8 cellular contexts compared by ENCODE assay signal in the genomic region with DNA sequence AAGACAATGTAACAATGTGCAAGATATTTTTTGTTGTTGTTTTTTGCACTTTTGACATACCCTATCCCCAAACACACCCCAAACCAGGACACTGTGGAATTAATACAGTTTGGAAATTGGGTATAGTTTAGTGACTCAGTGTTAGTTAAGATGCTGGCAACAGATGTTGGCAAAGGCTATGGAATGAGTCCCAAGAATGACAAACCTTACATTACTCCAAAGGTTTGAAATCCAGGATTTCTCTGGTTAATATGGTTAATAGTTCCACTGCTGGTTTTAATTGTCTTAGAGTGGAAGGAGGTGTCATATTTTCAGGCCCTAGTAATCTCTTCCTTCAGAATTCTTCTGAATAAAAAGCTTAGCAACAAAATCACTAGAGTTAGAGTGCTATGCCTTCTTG. TPM values are rescaled to one million over a fixed set of nuclear protein-coding genes. Genes with fewer than 3 reads are reported as not detected.
DNase-seq lines count a peak whose midpoint lies in the region; ATAC-seq and TF ChIP-seq lines count a peak whose summit lies in the region.

No MANE protein-coding gene starts in this region.

- H3K27ac Mint-ChIP-seq in activated CD4-positive, alpha-beta T cell treated with anti-CD3 and anti-CD28 coated beads for 36 hours, result peak overlapping the region; percentile 96
- H3K27ac Mint-ChIP-seq in activated CD4-positive, alpha-beta memory T cell treated with anti-CD3 and anti-CD28 coated beads, Interleukin-2, amount 10 ng/mL, durations not matched to agents 7 days and 5 days, result peak overlapping the region; percentile 100

- H3K4me3 ChIP-seq in suprapubic skin, result no peak overlapping the region

- no peak for DNase-seq in activated CD4-positive, alpha-beta T cell treated with anti-CD3 and anti-CD28 coated beads for 36 hours
- no peak for DNase-seq in activated CD4-positive, alpha-beta T cell treated with anti-CD3 and anti-CD28 coated beads for 1 hour
- DNase-seq in activated CD4-positive, alpha-beta memory T cell treated with anti-CD3 and anti-CD28 coated beads, Interleukin-2, amount 10 ng/mL, durations not matched to agents 7 days and 5 days, result no peak
- DNase-seq in foreskin keratinocyte (peak in 1 of 2 donors; percentile 24), suprapubic skin (ENCODE audit: low spot score in 2 of 2) (no peak), NCI-H526 (lab: John Stamatoyannopoulos, UW) (no peak), DMS 273 treated with DMSO at 0.1 percent for 48 hours (lab: John Stamatoyannopoulos, UW) (no peak)

- H3K4me1 Mint-ChIP-seq in activated CD4-positive, alpha-beta T cell treated with anti-CD3 and anti-CD28 coated beads for 36 hours, result peaks cover 41% of the 10 kb centered on the region
- peaks cover 49% of the 10 kb centered on the region for H3K4me1 Mint-ChIP-seq in activated CD4-positive, alpha-beta memory T cell treated with anti-CD3 and anti-CD28 coated beads, Interleukin-2, amount 10 ng/mL, durations not matched to agents 7 days and 5 days

- peak overlapping the region; percentile 61 for H3K27ac ChIP-seq in foreskin keratinocyte
- H3K27ac ChIP-seq in suprapubic skin, result peak overlapping the region; percentile 100

- TF ChIP-seq CTCF in foreskin keratinocyte (conservative IDR thresholded peaks at IDR 0.05) (no peak), suprapubic skin (IDR thresholded peaks at IDR 0.05) (no peak)

- H3K36me3 Mint-ChIP-seq in activated CD4-positive, alpha-beta T cell treated with anti-CD3 and anti-CD28 coated beads for 36 hours (ENCODE audit: low read depth), result peaks cover 39% of the 10 kb centered on the region
- peaks cover 38% of the 10 kb centered on the region for H3K36me3 Mint-ChIP-seq in activated CD4-positive, alpha-beta memory T cell treated with anti-CD3 and anti-CD28 coated beads, Interleukin-2, amount 10 ng/mL, durations not matched to agents 7 days and 5 days (ENCODE audit: low read depth)

- H3K27me3 ChIP-seq in foreskin keratinocyte (no peaks in the 10 kb centered on the region), suprapubic skin (no peaks in the 10 kb centered on the region)

- peaks cover 30% of the 10 kb centered on the region for H3K4me1 ChIP-seq in foreskin keratinocyte
- peaks cover 50% of the 10 kb centered on the region for H3K4me1 ChIP-seq in suprapubic skin

- CTCF ChIA-PET in activated CD4-positive, alpha-beta T cell treated with anti-CD3 and anti-CD28 coated beads for 36 hours (lab: Charles Lee), result interaction anchor here (3.5 to 6.1 kb wide), 2 partner anchors 50 to 54 kb away, joined by 32 to 45 read pairs; no protein-coding TSS in a partner anchor
- CTCF ChIA-PET in activated CD4-positive, alpha-beta memory T cell treated with anti-CD3 and anti-CD28 coated beads, Interleukin-2, amount 10 ng/mL, durations not matched to agents 7 days and 5 days (lab: Charles Lee), result interaction anchor here (0.8 kb wide), 1 partner anchor 597 kb away, joined by 3 read pairs; a partner anchor contains a TSS

- ATAC-seq in activated CD4-positive, alpha-beta T cell treated with anti-CD3 and anti-CD28 coated beads for 36 hours, result no peak
- ATAC-seq in foreskin keratinocyte (no peak), GM18873 (IDR thresholded peaks at IDR 0.05; ENCODE audit: low FRiP score, unreplicated experiment) (no peak)

- intact Hi-C loops in activated CD4-positive, alpha-beta T cell treated with anti-CD3 and anti-CD28 coated beads for 36 hours (cut with DNase I, micrococcal nuclease), result loop anchor here (5.0 to 10.0 kb wide), 7 partner anchors 42 to 1240 kb away; a partner anchor contains a TSS

- POLR2A ChIA-PET in activated CD4-positive, alpha-beta T cell treated with anti-CD3 and anti-CD28 coated beads for 36 hours (lab: Charles Lee), result interaction anchor here (3.6 kb wide), 1 partner anchor 23 kb away, joined by 23 read pairs; no protein-coding TSS in a partner anchor
- POLR2A ChIA-PET in activated CD4-positive, alpha-beta memory T cell treated with anti-CD3 and anti-CD28 coated beads, Interleukin-2, amount 10 ng/mL, durations not matched to agents 7 days and 5 days (lab: Charles Lee), result interaction anchor here (0.6 to 4.4 kb wide), 12 partner anchors 7 to 1041 kb away, joined by 3 to 36 read pairs (median 3); a partner anchor contains a TSS

- TF ChIP-seq POLR2A in suprapubic skin (IDR thresholded peaks at IDR 0.05), result no peak

- no peaks in the 10 kb centered on the region for H3K27me3 Mint-ChIP-seq in activated CD4-positive, alpha-beta T cell treated with anti-CD3 and anti-CD28 coated beads for 36 hours
- no peaks in the 10 kb centered on the region for H3K27me3 Mint-ChIP-seq in activated CD4-positive, alpha-beta memory T cell treated with anti-CD3 and anti-CD28 coated beads, Interleukin-2, amount 10 ng/mL, durations not matched to agents 7 days and 5 days

- H3K9me3 ChIP-seq in suprapubic skin, result no peaks in the 10 kb centered on the region

- H3K4me3 Mint-ChIP-seq in activated CD4-positive, alpha-beta T cell treated with anti-CD3 and anti-CD28 coated beads for 36 hours, result peak overlapping the region; percentile 89
- H3K4me3 Mint-ChIP-seq in activated CD4-positive, alpha-beta memory T cell treated with anti-CD3 and anti-CD28 coated beads, Interleukin-2, amount 10 ng/mL, durations not matched to agents 7 days and 5 days, result peak overlapping the region; percentile 90

- H3K9me3 Mint-ChIP-seq in activated CD4-positive, alpha-beta T cell treated with anti-CD3 and anti-CD28 coated beads for 36 hours (ENCODE audit: low read depth), result no peaks in the 10 kb centered on the region
- H3K9me3 Mint-ChIP-seq in activated CD4-positive, alpha-beta memory T cell treated with anti-CD3 and anti-CD28 coated beads, Interleukin-2, amount 10 ng/mL, durations not matched to agents 7 days and 5 days, result no peaks in the 10 kb centered on the region

- H3K36me3 ChIP-seq in suprapubic skin, result peaks cover 2% of the 10 kb centered on the region

- TF ChIP-seq EP300 in suprapubic skin (IDR thresholded peaks at IDR 0.05), result no peak

RNA-seq across cellular contexts. Expression of a gene that starts 0.8 kb away (rescaled TPM):
- 100 to 1,000 TPM; 110 to 163 TPM for total RNA-seq in activated CD4-positive, alpha-beta T cell treated with anti-CD3 and anti-CD28 coated beads for 36 hours
- total RNA-seq in activated CD4-positive, alpha-beta memory T cell treated with anti-CD3 and anti-CD28 coated beads, Interleukin-2, amount 10 ng/mL, durations not matched to agents 7 days and 5 days, result 100 to 1,000 TPM; 137 to 138 TPM
- 14.9 and 33.2 TPM in 2 replicates for total RNA-seq in foreskin keratinocyte
- 12.6 and 27.4 TPM in 2 replicates for polyA plus RNA-seq in foreskin keratinocyte
- 1 to 10 TPM; 2.9 to 5.5 (median 4.0) TPM for total RNA-seq in suprapubic skin

RNA-seq across cellular contexts. Expression of a gene that starts 4.0 kb away (rescaled TPM):
- total RNA-seq in activated CD4-positive, alpha-beta T cell treated with anti-CD3 and anti-CD28 coated beads for 36 hours, result 10 to 100 TPM; 35.7 to 44.0 TPM
- total RNA-seq in activated CD4-positive, alpha-beta memory T cell treated with anti-CD3 and anti-CD28 coated beads, Interleukin-2, amount 10 ng/mL, durations not matched to agents 7 days and 5 days, result 10 to 100 TPM; 53.5 to 55.2 TPM
- total RNA-seq in foreskin keratinocyte, result 55.5 and 59.0 TPM in 2 replicates
- 14.5 and 18.1 TPM in 2 replicates for polyA plus RNA-seq in foreskin keratinocyte
- total RNA-seq in suprapubic skin, result 10 to 100 TPM; 45.9 to 52.4 (median 47.5) TPM

RNA-seq across cellular contexts. Expression of a gene that starts 47.6 kb away (rescaled TPM):
- total RNA-seq in activated CD4-positive, alpha-beta T cell treated with anti-CD3 and anti-CD28 coated beads for 36 hours, result 1 to 10 TPM; 1.6 to 3.4 TPM
- 1 to 10 TPM; 2.3 to 2.4 TPM for total RNA-seq in activated CD4-positive, alpha-beta memory T cell treated with anti-CD3 and anti-CD28 coated beads, Interleukin-2, amount 10 ng/mL, durations not matched to agents 7 days and 5 days
- total RNA-seq in foreskin keratinocyte (1.6 and 1.7 TPM in 2 replicates), suprapubic skin (1 to 10 TPM; 2.8 to 3.6 (median 3.3) TPM)
- polyA plus RNA-seq in foreskin keratinocyte, result 0.16 and 0.21 TPM in 2 replicates
